Comparison of ENCODE assay signal across 33 cellular contexts in genomic region chr4:84269531-84269930, GRCh38.
DNase-seq lines count a peak whose midpoint lies in the region; ATAC-seq, FAIRE-seq and TF ChIP-seq lines count a peak whose summit lies in the region.
"Had no signal": no experiment of that assay in that cellular context is flagged by ENCODE, and none has a peak within 500 bp of the region (broad histone marks: within the 10 kb centered on the region; RNA-seq: fewer than 3 reads in every experiment).

No MANE protein-coding gene starts in this region.

- CTCF ChIA-PET in Caco-2 (lab: Charles Lee): no interaction called here

- H3K27ac ChIP-seq in small intestine (ENCODE audit: low read depth in 1 of 2, low read length in 1 of 2) (no peak overlapping the region), colonic mucosa (no peak overlapping the region)
- H3K27ac ChIP-seq: 22Rv1; A549; BLaER1; BLaER1 treated with 17β-estradiol and CSF1 and Interleukin-3, amounts not matched to agents 10 nM and 100 nM; C4-2B had no signal

- H3K4me1 Mint-ChIP-seq in Caco-2 (ENCODE audit: low read depth, unreplicated experiment): peaks cover 14% of the 10 kb centered on the region
- H3K4me1 Mint-ChIP-seq: B cell; CD14-positive monocyte; CD4-positive, alpha-beta memory T cell; CD4-positive, CD25-positive, alpha-beta regulatory T cell; CD8-positive, alpha-beta memory T cell had no signal

- H3K4me3 ChIP-seq in Caco-2 (ENCODE audit: low read depth, low read length) (no peak overlapping the region), small intestine (ENCODE audit: low read depth in 1 of 2, low read length in 2 of 2) (no peak overlapping the region), colonic mucosa (no peak overlapping the region), BE2C (ENCODE audit: low read depth, low read length) (no peak overlapping the region)
- H3K4me3 ChIP-seq: A549; BLaER1; BLaER1 treated with 17β-estradiol and CSF1 and Interleukin-3, amounts not matched to agents 10 nM and 100 nM had no signal

- H3K4me1 ChIP-seq in Caco-2: peaks cover 14% of the 10 kb centered on the region
- no peaks in the 10 kb centered on the region for H3K4me1 ChIP-seq in small intestine (ENCODE audit: control insufficient read depth in 2 of 2, insufficient read depth in 1 of 2, low read depth in 1 of 2, low read length in 1 of 2)
- no peaks in the 10 kb centered on the region for H3K4me1 ChIP-seq in colonic mucosa
- peaks cover 10% of the 10 kb centered on the region for H3K4me1 ChIP-seq in BE2C
- H3K4me1 ChIP-seq: A549; BLaER1; BLaER1 treated with 17β-estradiol and CSF1 and Interleukin-3, amounts not matched to agents 10 nM and 100 nM had no signal

- intact Hi-C loops in Caco-2 (cut with micrococcal nuclease; ENCODE audit: unreplicated experiment): no loop called here
- intact Hi-C loops in left colon (cut with DNase I, micrococcal nuclease): no loop called here
- intact Hi-C loops in colonic mucosa (cut with DNase I): no loop called here

- H3K27me3 Mint-ChIP-seq in Caco-2 (ENCODE audit: insufficient read depth, unreplicated experiment): no peaks in the 10 kb centered on the region
- H3K27me3 Mint-ChIP-seq: CD4-positive, alpha-beta memory T cell; CD4-positive, alpha-beta T cell; CD4-positive, CD25-positive, alpha-beta regulatory T cell had no signal

- POLR2A ChIA-PET in Caco-2 (lab: Charles Lee): no interaction called here

- no peaks in the 10 kb centered on the region for H3K9me3 Mint-ChIP-seq in Caco-2 (ENCODE audit: unreplicated experiment)
- H3K9me3 Mint-ChIP-seq: CD4-positive, alpha-beta T cell had no signal

- H3K9me3 ChIP-seq in Caco-2: no peaks in the 10 kb centered on the region
- H3K9me3 ChIP-seq in small intestine (ENCODE audit: control insufficient read depth, low read depth): no peaks in the 10 kb centered on the region
- no peaks in the 10 kb centered on the region for H3K9me3 ChIP-seq in colonic mucosa
- no peaks in the 10 kb centered on the region for H3K9me3 ChIP-seq in BE2C
- H3K9me3 ChIP-seq: A549; BLaER1; BLaER1 treated with 17β-estradiol and CSF1 and Interleukin-3, amounts not matched to agents 10 nM and 100 nM had no signal

- H3K36me3 ChIP-seq in Caco-2 (ENCODE audit: control insufficient read depth, insufficient read depth, low read length): no peaks in the 10 kb centered on the region
- H3K36me3 ChIP-seq in small intestine (ENCODE audit: control insufficient read depth in 2 of 2, insufficient read depth in 2 of 2, low read length in 2 of 2): no peaks in the 10 kb centered on the region
- H3K36me3 ChIP-seq in colonic mucosa: no peaks in the 10 kb centered on the region
- H3K36me3 ChIP-seq in BE2C: no peaks in the 10 kb centered on the region
- H3K36me3 ChIP-seq: BLaER1; BLaER1 treated with 17β-estradiol and CSF1 and Interleukin-3, amounts not matched to agents 10 nM and 100 nM had no signal

- no peak overlapping the region for H3K9ac ChIP-seq in colonic mucosa (ENCODE audit: low read depth in 2 of 2, low read length in 2 of 2)
- H3K9ac ChIP-seq: BLaER1; BLaER1 treated with 17β-estradiol and CSF1 and Interleukin-3, amounts not matched to agents 10 nM and 100 nM had no signal

- no TSS peak for BruUV-seq in Caco-2 (replicated peaks; lab: Mats Ljungman, UMichigan)

- H3K36me3 Mint-ChIP-seq in Caco-2 (ENCODE audit: insufficient read depth, unreplicated experiment): no peaks in the 10 kb centered on the region
- H3K36me3 Mint-ChIP-seq: CD14-positive monocyte; CD4-positive, alpha-beta memory T cell; CD4-positive, CD25-positive, alpha-beta regulatory T cell; CD8-positive, alpha-beta memory T cell; CD8-positive, alpha-beta T cell had no signal

- TF ChIP-seq CTCF in Caco-2 (IDR thresholded peaks at IDR 0.05; ENCODE audit: insufficient read depth in 1 of 2, low read depth in 1 of 2, low read length in 1 of 2, severe bottlenecking in 1 of 2, unreplicated experiment in 1 of 2) (no peak), colonic mucosa (IDR thresholded peaks at IDR 0.05) (no peak), BE2C (IDR thresholded peaks at IDR 0.05; ENCODE audit: low read depth, low read length) (no peak)

- DNase-seq in Caco-2 (no peak), left colon (no peak), small intestine (peak; percentile 78), colonic mucosa (no peak), BE2C (no peak), OCI-M2 (lab: John Stamatoyannopoulos, UW; ENCODE audit: unreplicated experiment) (no peak)
- DNase-seq: 8988T; ACHN; AML-193; C1 segment of cervical spinal cord; Calu3; CD4-positive, alpha-beta memory T cell; CD4-positive, alpha-beta T cell; CD4-positive, CD25-positive, alpha-beta regulatory T cell; CD8-positive, alpha-beta memory T cell; CD8-positive, alpha-beta T cell; COR-L47; DMS 273 treated with DMSO at 0.1 percent for 48 hours; DMS153; DMS53; DMS79; DMS79 treated with DMSO at 0.1 percent for 48 hours; DND-41; EL had no signal

- H3K27me3 ChIP-seq in Caco-2 (replicated peaks; ENCODE audit: control insufficient read depth, insufficient read depth, low read length) (no peaks in the 10 kb centered on the region), small intestine (ENCODE audit: control insufficient read depth in 2 of 2, insufficient read depth in 2 of 2, low read length in 2 of 2) (no peaks in the 10 kb centered on the region), colonic mucosa (no peaks in the 10 kb centered on the region), BE2C (no peaks in the 10 kb centered on the region)
- H3K27me3 ChIP-seq: BLaER1; BLaER1 treated with 17β-estradiol and CSF1 and Interleukin-3, amounts not matched to agents 10 nM and 100 nM had no signal

- H3K4me3 Mint-ChIP-seq in Caco-2 (ENCODE audit: unreplicated experiment): peak overlapping the region; percentile 47
- H3K4me3 Mint-ChIP-seq: B cell; CD14-positive monocyte; CD4-positive, alpha-beta memory T cell; CD4-positive, alpha-beta T cell; CD4-positive, CD25-positive, alpha-beta regulatory T cell; CD8-positive, alpha-beta memory T cell; CD8-positive, alpha-beta T cell had no signal

- no peak overlapping the region for H3K27ac Mint-ChIP-seq in Caco-2 (ENCODE audit: unreplicated experiment)
- H3K27ac Mint-ChIP-seq: B cell; CD14-positive monocyte; CD4-positive, alpha-beta memory T cell; CD4-positive, alpha-beta T cell; CD4-positive, CD25-positive, alpha-beta regulatory T cell; CD8-positive, alpha-beta memory T cell; CD8-positive, alpha-beta T cell had no signal

- FAIRE-seq in small intestine (lab: Jason Lieb, UNC): no peak
- FAIRE-seq: A204.1, A549, D721Med had no signal

- peak; percentile 60 for ATAC-seq in left colon
- ATAC-seq: A549; CD8-positive, alpha-beta T cell had no signal
